14 cellular contexts compared by ENCODE assay signal in genomic region chr3:183579967-183580720, GRCh38. TPM values are rescaled to one million over a fixed set of nuclear protein-coding genes. Genes with fewer than 3 reads are reported as not detected.
A peak's percentile ranks its signal among the peaks of the same experiment; 100 is the strongest.
DNase-seq lines count a peak whose midpoint lies in the region; ATAC-seq, FAIRE-seq and TF ChIP-seq lines count a peak whose summit lies in the region.
"Had no signal": no experiment of that assay in that cellular context is flagged by ENCODE, and none has a peak within 500 bp of the region (broad histone marks: within the 10 kb centered on the region; RNA-seq: fewer than 3 reads in every experiment).

No MANE protein-coding gene starts in this region.

- ATAC-seq in GM12878 = peak; percentile 50
- peak; percentile 67 for ATAC-seq in left ventricle myocardium superior
- no peak for ATAC-seq in left lobe of liver
- no peak for ATAC-seq in HG02938 (IDR thresholded peaks at IDR 0.05; ENCODE audit: unreplicated experiment)

- POLR2A ChIA-PET in GM12878 (lab: Charles Lee) = interaction anchor here (0.5 to 4.9 kb wide), 17 partner anchors 9 to 429 kb away, joined by 3 to 65 read pairs (median 5); partner anchors contain the start of gene YEATS2

- CTCF ChIA-PET in GM12878 (lab: Yijun Ruan, JAX) = interaction anchor here (0.7 to 9.3 kb wide), 11 partner anchors 12 to 670 kb away, joined by 3 to 115 read pairs (median 4); partner anchors contain the start of genes EEF1AKMT4 and KLHL24

- intact Hi-C loops in GM12878 (cut with micrococcal nuclease; ENCODE audit: unreplicated experiment) = loop anchor here (2.0 kb wide), 1 partner anchor 25 kb away; the partner anchor contains the start of gene KLHL6
- intact Hi-C loops in left ventricle myocardium superior (cut with micrococcal nuclease) = no loop called here

- no peak overlapping the region for H2AFZ ChIP-seq in GM12878 (ENCODE audit: control insufficient read depth, low read depth, low read length)

- TF ChIP-seq RAD21 in GM12878 (IDR thresholded peaks at IDR 0.05; ENCODE audit: insufficient read depth, low read depth, low read length) = no peak

- FAIRE-seq in GM12878 (lab: Jason Lieb, UNC) = no peak

- no peak for DNase-seq in GM12878 (ENCODE audit: low read depth, low spot score)
- DNase-seq in left ventricle myocardium superior = peak; percentile 41
- peak; percentile 35 for DNase-seq in renal cortical epithelial cell (ENCODE audit: low read depth)
- DNase-seq in HCEC 1CT = no peak
- no peak for DNase-seq in left lobe of liver (ENCODE audit: low spot score)
- no peak for DNase-seq in HuH-7 (ENCODE audit: low spot score)
- DNase-seq: activated CD4-positive, alpha-beta T cell treated with anti-CD3 and anti-CD28 coated beads for 4 hours; C1 segment of cervical spinal cord; GDM1; NCI-H1694; stimulated activated CD4-positive, alpha-beta T cell treated with anti-CD3 and anti-CD28 coated beads, Interleukin-1b, Interleukin-23, amount 100 ng/mL, for 48 hours; stimulated activated naive CD4-positive, alpha-beta T cell had no signal

- no TSS peak for BruUV-seq in GM12878 (replicated peaks; lab: Mats Ljungman, UMichigan)

- no peak for TF ChIP-seq POLR2A in GM12878 (IDR thresholded peaks at IDR 0.05; ENCODE audit: low read depth, low read length)

- peak overlapping the region; percentile 3 to 63 (median 51); a peak in 20 of 22 replicates for H3K9ac ChIP-seq in BLaER1 treated with 17β-estradiol and CSF1 and Interleukin-3, amounts not matched to agents 10 nM and 100 nM
- H3K9ac ChIP-seq in GM12878 (ENCODE audit: control insufficient read depth, insufficient read depth, low read length) = no peak overlapping the region

- 3% methylated on average over 17 of the region's 17 CpGs for WGBS in GM12878 (ENCODE audit: insufficient coverage, insufficient replicate concordance, low lambda C conversion rate, missing lambda C conversion rate)

- in situ Hi-C loops in GM12878 (cut with MboI) = no loop called here

- RAD21 ChIA-PET in GM12878 (lab: Charles Lee; ENCODE audit: unreplicated experiment) = interaction anchor here (0.7 to 9.8 kb wide), 19 partner anchors 8 to 187 kb away, joined by 3 to 139 read pairs (median 5); partner anchors contain the start of genes KLHL24, KLHL6 and YEATS2

- no peaks in the 10 kb centered on the region for H3K36me3 ChIP-seq in BLaER1 treated with 17β-estradiol and CSF1 and Interleukin-3, amounts not matched to agents 10 nM and 100 nM
- H3K36me3 ChIP-seq in GM12878 (ENCODE audit: control insufficient read depth in 2 of 2, insufficient read depth in 2 of 2, low read length in 1 of 2) = no peaks in the 10 kb centered on the region

- TF ChIP-seq EP300 in GM12878 (IDR thresholded peaks at IDR 0.05; ENCODE audit: borderline replicate concordance in 1 of 2, control insufficient read depth in 1 of 2, low read depth in 2 of 2, low read length in 2 of 2) = no peak

- H3K4me3 ChIP-seq in BLaER1 treated with 17β-estradiol and CSF1 and Interleukin-3, amounts not matched to agents 10 nM and 100 nM = peak overlapping the region; percentile 1 to 59 (median 44); a peak in 19 of 20 replicates
- H3K4me3 ChIP-seq in GM12878 = 0 out of 2 replicates have a peak overlapping the region, but pooled peaks have one; percentile 24

- peak overlapping the region in 7 of 11 experiments; percentile 39 to 59 (median 44); a peak in 11 of 22 replicates for H3K27ac ChIP-seq in BLaER1 treated with 17β-estradiol and CSF1 and Interleukin-3, amounts not matched to agents 10 nM and 100 nM
- no peak overlapping the region for H3K27ac ChIP-seq in GM12878 (ENCODE audit: control insufficient read depth, insufficient read depth)

- no peaks in the 10 kb centered on the region for H4K20me1 ChIP-seq in BLaER1 treated with 17β-estradiol and CSF1 and Interleukin-3, amounts not matched to agents 10 nM and 100 nM
- 0 out of 2 replicates have a peak, but pooled peaks cover 3% of the 10 kb centered on the region for H4K20me1 ChIP-seq in GM12878 (ENCODE audit: control insufficient read depth, insufficient read depth)

- peaks cover 26 to 94% (median 78%) of the 10 kb centered on the region in 10 experiments for H3K4me1 ChIP-seq in BLaER1 treated with 17β-estradiol and CSF1 and Interleukin-3, amounts not matched to agents 10 nM and 100 nM
- H3K4me1 ChIP-seq in GM12878 (ENCODE audit: control insufficient read depth, insufficient read depth, low read length) = peaks cover 8% of the 10 kb centered on the region; the same call in 1 of the 2 replicates

- H3K27me3 ChIP-seq in BLaER1 treated with 17β-estradiol and CSF1 and Interleukin-3, amounts not matched to agents 10 nM and 100 nM = no peaks in the 10 kb centered on the region
- H3K27me3 ChIP-seq in GM12878 (replicated peaks in 1 of 2; ENCODE audit: control insufficient read depth in 2 of 2, insufficient read depth in 2 of 2, low read length in 1 of 2) = peaks cover 0 to 16% of the 10 kb centered on the region in 2 experiments; a peak in 2 of 4 replicates

- no peaks in the 10 kb centered on the region for H3K9me3 ChIP-seq in BLaER1 treated with 17β-estradiol and CSF1 and Interleukin-3, amounts not matched to agents 10 nM and 100 nM (replicated peaks in 1 of 11)
- no peaks in the 10 kb centered on the region for H3K9me3 ChIP-seq in GM12878 (replicated peaks; ENCODE audit: control insufficient read depth, insufficient read depth, low read length)

- H3K4me2 ChIP-seq in BLaER1 treated with 17β-estradiol and CSF1 and Interleukin-3, amounts not matched to agents 10 nM and 100 nM = peak overlapping the region; percentile 84 to 99 (median 90)
- H3K4me2 ChIP-seq in GM12878 (ENCODE audit: control insufficient read depth, insufficient read depth) = peak overlapping the region; percentile 28; the same call in 1 of the 2 replicates

- no peak for TF ChIP-seq CTCF in GM12878 (IDR thresholded peaks at IDR 0.05 in 2 of 3, conservative IDR thresholded peaks at IDR 0.05 in 1 of 3; ENCODE audit: control insufficient read depth in 2 of 3, extremely low read depth in 1 of 3, insufficient read depth in 1 of 3, low read depth in 3 of 3, low read length in 3 of 3)

- no peaks in the 10 kb centered on the region for H3K79me2 ChIP-seq in GM12878 (ENCODE audit: control insufficient read depth, insufficient read depth, low read length)

- SMC1A ChIA-PET in GM12878 (lab: Charles Lee; ENCODE audit: uncharacterized antibody, unreplicated experiment) = interaction anchor here (0.7 to 11.3 kb wide), 20 partner anchors 8 to 111 kb away, joined by 3 to 225 read pairs (median 6); partner anchors contain the start of genes KLHL24 and KLHL6

TF ChIP-seq in GM12878, 131 proteins besides CTCF, POLR2A, EP300 and RAD21 (continues in another document):
- TF ChIP-seq MEF2A (IDR thresholded peaks at IDR 0.05; ENCODE audit: insufficient read depth, low read depth, low read length) = no peak
- TF ChIP-seq ATF7 (IDR thresholded peaks at IDR 0.05; ENCODE audit: low read depth) = peak; percentile 63
- no peak for TF ChIP-seq ASH2L (IDR thresholded peaks at IDR 0.05; ENCODE audit: borderline replicate concordance, low read depth)
- peak; percentile 28; the same call in 1 of the 2 replicates for TF ChIP-seq PAX5 (IDR thresholded peaks at IDR 0.05; ENCODE audit: borderline replicate concordance, low read depth, low read length)
- TF ChIP-seq EZH2 (IDR thresholded peaks at IDR 0.05; ENCODE audit: borderline replicate concordance, control insufficient read depth, low read depth, low read length) = no peak
- no peak for TF ChIP-seq SIX5 (IDR thresholded peaks at IDR 0.05; ENCODE audit: low read depth, low read length, severe bottlenecking)
- peak; percentile 57 for TF ChIP-seq MTA2 (IDR thresholded peaks at IDR 0.05; ENCODE audit: low read depth)
- no peak for TF ChIP-seq TAF1 (IDR thresholded peaks at IDR 0.05; ENCODE audit: borderline replicate concordance, low read depth, low read length)

RNA-seq across cellular contexts. Expression of gene KLHL6, which starts 24.6 kb away (rescaled TPM):
- total RNA-seq in GM12878 (2013; cell fraction: nucleolus; rRNA removed) = 551 and 574 TPM in 2 replicates
- 23.6 and 27.5 TPM in 2 replicates for total RNA-seq in GM12878 (2014; rRNA removed)
- 26.8 and 28.0 TPM in 2 replicates for total RNA-seq in GM12878 (2014; rRNA removed; fragmentation: Illumina TruSeq; extraction: Trizol)
- total RNA-seq in GM12878 (2021) = 28.7 and 29.7 TPM in 2 replicates
- polyA plus RNA-seq in GM12878 (2011; ENCODE audit: low read depth) = 7.9 TPM
- 91.8 and 99.8 TPM in 2 replicates for polyA plus RNA-seq in GM12878 (2011; rRNA removed)
- polyA plus RNA-seq in GM12878 (2011; cell fraction: cytosol; rRNA removed) = 60.5 and 63.5 TPM in 2 replicates
- 139 and 178 TPM in 2 replicates for polyA plus RNA-seq in GM12878 (2011; cell fraction: nucleus; rRNA removed)
- polyA plus RNA-seq in GM12878 (2012) = 12.3 and 19.6 TPM in 2 replicates
- polyA plus RNA-seq in GM12878 (2014; fragmentation: Illumina TruSeq; extraction: Trizol) = 26.5 and 30.0 TPM in 2 replicates
- 1 to 10 TPM; 4.0 to 4.2 TPM for polyA plus RNA-seq in GM12878 (2014; fragmentation: Nextera tagmentation; extraction: Ambion mirVana)
- polyA plus RNA-seq in GM12878 (2014; rRNA removed) = 23.0 and 25.2 TPM in 2 replicates
- 10 to 100 TPM; 16.5 to 19.9 TPM for polyA plus RNA-seq in GM12878 (2016; fragmentation: Nextera tagmentation; extraction: Ambion mirVana)
- polyA minus RNA-seq in GM12878 (2011; rRNA and poly(A)+ RNA removed) = 104 and 116 TPM in 2 replicates
- 29.4 and 31.6 TPM in 2 replicates for polyA minus RNA-seq in GM12878 (2011; cell fraction: cytosol; rRNA and poly(A)+ RNA removed)
- polyA minus RNA-seq in GM12878 (2011; cell fraction: nucleus; rRNA and poly(A)+ RNA removed) = 52.3 and 65.3 TPM in 2 replicates
- total RNA-seq in left ventricle myocardium superior = 0.87 TPM
- under 0.01 TPM in 1 of 2 replicates, not detected in the other for total RNA-seq in renal cortical epithelial cell
- 0.65 TPM for total RNA-seq in left lobe of liver

RNA-seq across cellular contexts. Expression of gene KLHL24, which starts 55.3 kb away (rescaled TPM):
- total RNA-seq in GM12878 (2013; cell fraction: nucleolus; rRNA removed) = 90.1 and 94.9 TPM in 2 replicates
- total RNA-seq in GM12878 (2014; rRNA removed) = 6.1 and 7.5 TPM in 2 replicates
- 5.8 and 6.8 TPM in 2 replicates for total RNA-seq in GM12878 (2014; rRNA removed; fragmentation: Illumina TruSeq; extraction: Trizol)
- total RNA-seq in GM12878 (2021) = 5.8 and 6.7 TPM in 2 replicates
- 5.3 TPM for polyA plus RNA-seq in GM12878 (2011; ENCODE audit: low read depth)
- polyA plus RNA-seq in GM12878 (2011; rRNA removed) = 24.3 and 39.5 TPM in 2 replicates
- polyA plus RNA-seq in GM12878 (2011; cell fraction: cytosol; rRNA removed) = 10.9 and 24.7 TPM in 2 replicates
- 12.0 and 12.9 TPM in 2 replicates for polyA plus RNA-seq in GM12878 (2011; cell fraction: nucleus; rRNA removed)
- 7.6 and 10.2 TPM in 2 replicates for polyA plus RNA-seq in GM12878 (2012)
- 4.2 and 4.5 TPM in 2 replicates for polyA plus RNA-seq in GM12878 (2014; fragmentation: Illumina TruSeq; extraction: Trizol)
- polyA plus RNA-seq in GM12878 (2014; fragmentation: Nextera tagmentation; extraction: Ambion mirVana) = 1 to 10 TPM in 1 of 2 experiments, under 1 TPM in 1; 0.91 to 1.6 TPM
- 3.2 and 4.0 TPM in 2 replicates for polyA plus RNA-seq in GM12878 (2014; rRNA removed)
- polyA plus RNA-seq in GM12878 (2016; fragmentation: Nextera tagmentation; extraction: Ambion mirVana) = 1 to 10 TPM; 4.5 to 6.3 TPM
- 57.8 and 71.9 TPM in 2 replicates for polyA minus RNA-seq in GM12878 (2011; rRNA and poly(A)+ RNA removed)
- polyA minus RNA-seq in GM12878 (2011; cell fraction: cytosol; rRNA and poly(A)+ RNA removed) = 17.2 and 20.0 TPM in 2 replicates
- 14.6 and 17.7 TPM in 2 replicates for polyA minus RNA-seq in GM12878 (2011; cell fraction: nucleus; rRNA and poly(A)+ RNA removed)
- total RNA-seq in left ventricle myocardium superior = 272 TPM
- 78.5 and 122 TPM in 2 replicates for total RNA-seq in renal cortical epithelial cell
- total RNA-seq in left lobe of liver = 32.4 TPM

Comparison
In these comparisons a context has a peak if more than half of its experiments do, and no peak if none do; other contexts are left out.
1. ATAC-seq: peak in GM12878 (single experiment) and left ventricle myocardium superior (single experiment); none in left lobe of liver (single experiment) and HG02938 (single experiment).
2. DNase-seq: peak in left ventricle myocardium superior (single experiment) and renal cortical epithelial cell (single experiment); none in GM12878 (single experiment), HCEC 1CT (single experiment), left lobe of liver (single experiment) and HuH-7 (single experiment).
3. RNA of gene KLHL6, which starts 24.6 kb away (total RNA-seq): 23.6 to 574 TPM in GM12878; 0.87 TPM in left ventricle myocardium superior (single experiment), 0.65 TPM in left lobe of liver (single experiment) and under 0.01 TPM in renal cortical epithelial cell; every median in the first group is over 10 times any median in the second.